In the genomic region with DNA sequence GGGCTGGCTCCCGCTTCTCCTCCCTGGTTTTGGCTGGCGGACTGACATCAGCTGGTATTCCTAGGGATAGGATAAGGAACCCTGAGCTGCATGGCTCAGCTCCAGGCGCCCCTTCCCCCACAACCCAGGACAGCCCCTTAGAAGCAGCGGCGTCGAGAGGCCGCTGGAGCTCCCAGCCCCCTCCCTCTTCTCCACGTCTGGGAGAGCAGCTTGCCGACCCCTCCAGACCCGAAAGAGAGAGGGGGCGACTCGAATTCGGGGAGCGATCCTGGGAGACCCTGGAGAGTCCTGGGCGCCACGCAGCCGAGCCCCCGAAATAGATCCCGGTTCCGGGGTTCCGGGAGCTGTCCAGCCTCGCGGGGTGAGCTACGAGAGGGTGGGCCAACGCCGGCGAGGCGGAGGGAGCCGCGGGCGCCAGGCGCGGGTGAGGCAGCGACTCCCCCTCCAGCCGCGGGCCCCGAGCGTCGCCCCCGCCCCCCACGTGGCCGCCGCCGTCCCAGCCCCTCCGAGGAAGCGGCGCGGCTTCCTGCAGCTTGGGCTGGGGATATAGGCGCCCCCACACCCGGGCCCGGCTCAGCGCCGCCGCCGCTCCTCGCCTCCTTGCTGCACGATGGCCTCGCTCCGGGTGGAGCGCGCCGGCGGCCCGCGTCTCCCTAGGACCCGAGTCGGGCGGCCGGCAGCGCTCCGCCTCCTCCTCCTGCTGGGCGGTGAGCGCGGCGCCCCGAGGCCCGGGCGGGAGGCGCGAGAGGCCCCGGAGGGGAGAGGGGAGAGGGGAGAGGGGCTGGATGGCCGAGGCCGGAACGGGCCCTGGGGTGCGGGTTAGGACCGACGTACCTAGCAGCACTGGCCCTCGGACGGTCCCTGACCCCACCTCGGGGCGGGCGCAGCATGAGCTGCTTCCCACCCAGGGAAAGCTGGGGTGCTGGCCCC, we compare ENCODE assay signal across 8 cellular contexts. TPM values are rescaled to one million over a fixed set of nuclear protein-coding genes. Genes with fewer than 3 reads are reported as not detected.
DNase-seq lines count a peak whose midpoint lies in the region; ATAC-seq, FAIRE-seq and TF ChIP-seq lines count a peak whose summit lies in the region.

A gene with protein sequence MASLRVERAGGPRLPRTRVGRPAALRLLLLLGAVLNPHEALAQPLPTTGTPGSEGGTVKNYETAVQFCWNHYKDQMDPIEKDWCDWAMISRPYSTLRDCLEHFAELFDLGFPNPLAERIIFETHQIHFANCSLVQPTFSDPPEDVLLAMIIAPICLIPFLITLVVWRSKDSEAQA (plus strand): TSS at position 576 of the 930 bp plus-strand sequence. CDS start 35 bp downstream, at position 611.

- H3K36me3 ChIP-seq in pancreas, result no peaks in the 10 kb centered on the region

- in situ Hi-C loops in KBM-7 (cut with MboI; ENCODE audit: low pct_unique_long_range_greater_than_20kb, low sequenced_read_pairs), result no loop called here

- no peaks in the 10 kb centered on the region for H3K4me1 ChIP-seq in pancreas

- no peak within 1 kb of the TSS for H3K4me3 Mint-ChIP-seq in activated CD8-positive, alpha-beta memory T cell treated with anti-CD3 and anti-CD28 coated beads, Interleukin-2, amount 10 ng/mL, durations not matched to agents 7 days and 5 days
- H3K4me3 Mint-ChIP-seq in activated B cell treated with CpG ODN at 0.5 μM for 24 hours, result peak within 1 kb of the TSS; percentile 81

- H3K27me3 Mint-ChIP-seq in activated CD8-positive, alpha-beta memory T cell treated with anti-CD3 and anti-CD28 coated beads, Interleukin-2, amount 10 ng/mL, durations not matched to agents 7 days and 5 days, result peaks cover 60% of the 10 kb centered on the region
- peaks cover 32% of the 10 kb centered on the region for H3K27me3 Mint-ChIP-seq in activated B cell treated with CpG ODN at 0.5 μM for 24 hours

- WGBS in pancreas, 2 donors, result 4 to 9% methylated on average over 42 to 92 of the region's 92 CpGs

- H3K27ac Mint-ChIP-seq in activated CD8-positive, alpha-beta memory T cell treated with anti-CD3 and anti-CD28 coated beads, Interleukin-2, amount 10 ng/mL, durations not matched to agents 7 days and 5 days, result no peak within 1 kb of the TSS
- peak within 1 kb of the TSS; percentile 61 for H3K27ac Mint-ChIP-seq in activated B cell treated with CpG ODN at 0.5 μM for 24 hours

- ATAC-seq in activated CD8-positive, alpha-beta memory T cell treated with anti-CD3 and anti-CD28 coated beads, Interleukin-2, amount 10 ng/mL, durations not matched to agents 7 days and 5 days, result peak; percentile 42
- peak; percentile 23 for ATAC-seq in activated B cell treated with CpG ODN at 0.5 μM for 24 hours (ENCODE audit: low read depth)
- ATAC-seq in Right ventricle myocardium inferior, result peak; percentile 47
- peak; percentile 50 to 71 (median 60) for ATAC-seq in pancreas
- no peak for ATAC-seq in GM18502 (IDR thresholded peaks at IDR 0.05; ENCODE audit: poor library complexity, unreplicated experiment)

- no peak for DNase-seq in activated CD8-positive, alpha-beta memory T cell treated with anti-CD3 and anti-CD28 coated beads, Interleukin-2, amount 10 ng/mL, durations not matched to agents 7 days and 5 days
- DNase-seq in activated CD8-positive, alpha-beta memory T cell treated with anti-CD3 and anti-CD28 coated beads, Interleukin-2, amount 50 U/mL, for 4 hours, result no peak
- DNase-seq in activated B cell treated with CpG ODN at 0.5 μM for 24 hours, result no peak
- no peak for DNase-seq in Right ventricle myocardium inferior (ENCODE audit: missing footprints)
- DNase-seq in pancreas, result peak in 3 of 6 donors; percentile 24 to 78 (median 77)
- DNase-seq in NCI-H345 (lab: John Stamatoyannopoulos, UW), result no peak
- no peak for DNase-seq in KBM-7

- no peaks in the 10 kb centered on the region for H3K9me3 ChIP-seq in pancreas

- no peak for FAIRE-seq in pancreas (lab: Jason Lieb, UNC)

- CTCF ChIA-PET in activated CD8-positive, alpha-beta memory T cell treated with anti-CD3 and anti-CD28 coated beads, Interleukin-2, amount 10 ng/mL, durations not matched to agents 7 days and 5 days (lab: Charles Lee), result interaction anchor here (0.8 to 5.6 kb wide), 9 partner anchors 9 to 212 kb away, joined by 3 to 110 read pairs (median 4); partner anchors contain the start of genes PLEKHH3, PSMC3IP, RETREG3 and VPS25
- CTCF ChIA-PET in activated B cell treated with CpG ODN at 0.5 μM for 24 hours (lab: Charles Lee), result interaction anchor here (1.0 to 4.5 kb wide), 5 partner anchors 12 to 183 kb away, joined by 3 to 37 read pairs (median 3); partner anchors contain the start of genes PSMC3IP and VPS25

- H3K36me3 Mint-ChIP-seq in activated CD8-positive, alpha-beta memory T cell treated with anti-CD3 and anti-CD28 coated beads, Interleukin-2, amount 10 ng/mL, durations not matched to agents 7 days and 5 days, result no peaks in the 10 kb centered on the region
- H3K36me3 Mint-ChIP-seq in activated B cell treated with CpG ODN at 0.5 μM for 24 hours (ENCODE audit: low read depth), result no peaks in the 10 kb centered on the region

- peaks cover 3% of the 10 kb centered on the region for H3K4me1 Mint-ChIP-seq in activated CD8-positive, alpha-beta memory T cell treated with anti-CD3 and anti-CD28 coated beads, Interleukin-2, amount 10 ng/mL, durations not matched to agents 7 days and 5 days
- peaks cover 12% of the 10 kb centered on the region for H3K4me1 Mint-ChIP-seq in activated B cell treated with CpG ODN at 0.5 μM for 24 hours

- H3K4me3 ChIP-seq in pancreas, result peak within 1 kb of the TSS; percentile 23 to 55 (median 38)

- TF ChIP-seq CTCF in activated B cell treated with CpG ODN at 0.5 μM for 24 hours (IDR thresholded peaks at IDR 0.05) (no peak), pancreas (IDR thresholded peaks at IDR 0.05) (no peak)

- peak within 1 kb of the TSS in 1 of 4 donors; percentile 12 for H3K27ac ChIP-seq in pancreas

- intact Hi-C loops in activated B cell treated with CpG ODN at 0.5 μM for 24 hours (cut with micrococcal nuclease) (no loop called here), Right ventricle myocardium inferior (cut with DNase I) (loop anchor here (5.0 kb wide), 1 partner anchor 184 kb away; the partner anchor contains the start of gene PSMC3IP), pancreas (cut with DNase I) (loop anchor here in 1 of 3 donors (5.0 kb wide), 1 partner anchor 39 kb away; no protein-coding TSS in a partner anchor)

- H3K27me3 ChIP-seq in pancreas, result no peaks in the 10 kb centered on the region

- POLR2A ChIA-PET in activated B cell treated with CpG ODN at 0.5 μM for 24 hours (lab: Charles Lee), result interaction anchor here (0.6 to 3.5 kb wide), 9 partner anchors 13 to 555 kb away, joined by 3 to 26 read pairs (median 4); partner anchors contain the start of genes CNTD1, COA3, EZH1 and PSMC3IP

- H3K9me3 Mint-ChIP-seq in activated CD8-positive, alpha-beta memory T cell treated with anti-CD3 and anti-CD28 coated beads, Interleukin-2, amount 10 ng/mL, durations not matched to agents 7 days and 5 days (ENCODE audit: low read depth), result no peaks in the 10 kb centered on the region
- H3K9me3 Mint-ChIP-seq in activated B cell treated with CpG ODN at 0.5 μM for 24 hours, result no peaks in the 10 kb centered on the region

RNA-seq across cellular contexts. Expression of the gene that starts here (rescaled TPM):
- not detected for total RNA-seq in activated CD8-positive, alpha-beta memory T cell treated with anti-CD3 and anti-CD28 coated beads, Interleukin-2, amount 10 ng/mL, durations not matched to agents 7 days and 5 days
- not detected in 2 replicates for total RNA-seq in activated B cell treated with CpG ODN at 0.5 μM for 24 hours
- 41.3 TPM for total RNA-seq in Right ventricle myocardium inferior
- total RNA-seq in pancreas, result 1 to 10 TPM; 2.4 to 9.2 (median 4.7) TPM
- polyA plus RNA-seq in pancreas, result 10 to 100 TPM; 15.9 to 26.5 TPM

Comparison
In these comparisons a context has a peak if more than half of its experiments do, and no peak if none do; other contexts are left out.
1. Peak in ATAC-seq in activated CD8-positive, alpha-beta memory T cell treated with anti-CD3 and anti-CD28 coated beads, Interleukin-2, amount 10 ng/mL, durations not matched to agents 7 days and 5 days; RNA of the gene not detected or under 1 TPM.
2. Peak in ATAC-seq in activated B cell treated with CpG ODN at 0.5 μM for 24 hours; RNA of the gene not detected or under 1 TPM.